Comparison of ENCODE assay signal across 9 cellular contexts in the genomic region with DNA sequence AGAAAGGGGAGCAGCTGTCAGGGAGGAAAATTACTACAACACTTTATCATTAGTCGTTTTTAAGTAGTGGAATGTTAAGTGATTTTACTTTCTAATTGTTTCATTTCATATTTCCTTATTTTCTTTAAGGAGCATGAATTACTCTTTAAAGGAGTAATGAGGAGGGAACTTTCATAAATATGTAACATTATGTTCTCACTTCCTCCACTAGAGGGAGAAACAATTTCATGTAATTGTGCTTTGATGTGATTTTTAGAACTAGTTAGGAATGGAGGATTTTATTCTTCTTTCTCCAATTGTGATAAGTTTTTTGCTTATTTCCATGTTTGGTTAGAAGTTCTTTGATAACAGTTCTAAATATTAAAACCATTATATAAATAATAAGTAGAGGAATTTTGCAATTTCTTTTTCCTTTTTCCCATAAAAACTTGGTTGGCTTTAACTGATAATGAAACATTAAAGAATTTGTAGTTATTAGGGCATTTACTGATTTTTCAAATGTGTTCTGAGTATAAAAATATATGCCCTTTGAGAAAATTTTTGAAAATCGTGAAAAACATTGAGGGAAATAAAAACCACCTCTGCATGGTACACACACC. TPM values are rescaled to one million over a fixed set of nuclear protein-coding genes. Genes with fewer than 3 reads are reported as not detected.
DNase-seq lines count a peak whose midpoint lies in the region; ATAC-seq and TF ChIP-seq lines count a peak whose summit lies in the region.
"Had no signal": no experiment of that assay in that cellular context is flagged by ENCODE, and none has a peak within 500 bp of the region (broad histone marks: within the 10 kb centered on the region; RNA-seq: fewer than 3 reads in every experiment).

No MANE protein-coding gene starts in this region.

- peaks cover 3% of the 10 kb centered on the region for H3K4me1 Mint-ChIP-seq in type B pancreatic cell (ENCODE audit: unreplicated experiment)

- TF ChIP-seq CTCF in SU-DHL-6 (IDR thresholded peaks at IDR 0.05; ENCODE audit: insufficient read depth, low read length, poor library complexity, severe bottlenecking) (peak; percentile 36), type B pancreatic cell (conservative IDR thresholded peaks at IDR 0.05) (peak; percentile 89)

- no peak overlapping the region for H3K4me3 Mint-ChIP-seq in type B pancreatic cell
- H3K4me3 Mint-ChIP-seq: activated naive CD8-positive, alpha-beta T cell had no signal

- ATAC-seq in HG03354 (IDR thresholded peaks at IDR 0.05; ENCODE audit: poor library complexity, severe bottlenecking, unreplicated experiment), result peak; percentile 72
- ATAC-seq in GM19397 (IDR thresholded peaks at IDR 0.05; ENCODE audit: unreplicated experiment), result no peak
- no peak for ATAC-seq in GM18861 (IDR thresholded peaks at IDR 0.05; ENCODE audit: unreplicated experiment)

- no peak overlapping the region for H3K27ac ChIP-seq in SU-DHL-6 (ENCODE audit: low read depth, low read length)

- H2AFZ ChIP-seq in SU-DHL-6 (ENCODE audit: low read depth, low read length, severe bottlenecking), result no peak overlapping the region

- DNase-seq in NCI-H526 (lab: John Stamatoyannopoulos, UW) (peak; percentile 8 to 47), NCI-H526 treated with DMSO at 0.1 percent for 48 hours (lab: John Stamatoyannopoulos, UW) (no peak), germinal center (ENCODE audit: low spot score) (peak; percentile 26), type B pancreatic cell (ENCODE audit: extremely low spot score, unreplicated experiment) (no peak)

- H3K4me2 ChIP-seq in SU-DHL-6 (ENCODE audit: low read depth, low read length, poor library complexity, severe bottlenecking), result no peak overlapping the region

- no peaks in the 10 kb centered on the region for H3K9me2 ChIP-seq in SU-DHL-6 (replicated peaks; ENCODE audit: insufficient read depth, low read length)

- H3K9ac ChIP-seq in SU-DHL-6 (ENCODE audit: low read length), result no peak overlapping the region

- no peak overlapping the region for H3K4me3 ChIP-seq in SU-DHL-6 (ENCODE audit: insufficient read depth, low read length, poor library complexity, severe bottlenecking)

- H3K36me3 ChIP-seq in SU-DHL-6 (ENCODE audit: low read length), result peaks cover 21% of the 10 kb centered on the region; the same call in 1 of the 2 replicates

- no peaks in the 10 kb centered on the region for H4K20me1 ChIP-seq in SU-DHL-6 (ENCODE audit: low read depth, low read length)

- H3K27ac Mint-ChIP-seq in type B pancreatic cell, result no peak overlapping the region
- H3K27ac Mint-ChIP-seq: activated naive CD8-positive, alpha-beta T cell had no signal

- H3F3A ChIP-seq in SU-DHL-6 (ENCODE audit: insufficient read depth), result no peaks in the 10 kb centered on the region

- H3K36me3 Mint-ChIP-seq in type B pancreatic cell, result peaks cover 24% of the 10 kb centered on the region

- H3K9me3 Mint-ChIP-seq in type B pancreatic cell, result no peaks in the 10 kb centered on the region

- H3K79me2 ChIP-seq in SU-DHL-6 (ENCODE audit: insufficient read depth, low read length), result no peaks in the 10 kb centered on the region

- no peaks in the 10 kb centered on the region for H3K9me3 ChIP-seq in SU-DHL-6 (ENCODE audit: insufficient read depth, low read length)

- no peaks in the 10 kb centered on the region for H3K27me3 Mint-ChIP-seq in type B pancreatic cell
- H3K27me3 Mint-ChIP-seq: activated naive CD8-positive, alpha-beta T cell had no signal

- no peaks in the 10 kb centered on the region for H3K27me3 ChIP-seq in SU-DHL-6 (ENCODE audit: low read length)

RNA-seq across cellular contexts. Expression of gene CEP78, which starts 25.6 kb away (rescaled TPM):
- 22.7 and 44.8 TPM in 2 replicates for total RNA-seq in type B pancreatic cell (ENCODE audit: low replicate concordance)

RNA-seq across cellular contexts. Expression of gene PSAT1, which starts 35.4 kb away (rescaled TPM):
- total RNA-seq in type B pancreatic cell (ENCODE audit: low replicate concordance), result 68.9 and 74.2 TPM in 2 replicates

Comparison
In these comparisons a context has a peak if more than half of its experiments do, and no peak if none do; other contexts are left out.
1. DNase-seq: peak in NCI-H526 (2 of 2) and germinal center (single experiment); none in NCI-H526 treated with DMSO at 0.1 percent for 48 hours (single experiment) and type B pancreatic cell (single experiment).